ENCODE assay signal across 8 cellular contexts in the genomic region with DNA sequence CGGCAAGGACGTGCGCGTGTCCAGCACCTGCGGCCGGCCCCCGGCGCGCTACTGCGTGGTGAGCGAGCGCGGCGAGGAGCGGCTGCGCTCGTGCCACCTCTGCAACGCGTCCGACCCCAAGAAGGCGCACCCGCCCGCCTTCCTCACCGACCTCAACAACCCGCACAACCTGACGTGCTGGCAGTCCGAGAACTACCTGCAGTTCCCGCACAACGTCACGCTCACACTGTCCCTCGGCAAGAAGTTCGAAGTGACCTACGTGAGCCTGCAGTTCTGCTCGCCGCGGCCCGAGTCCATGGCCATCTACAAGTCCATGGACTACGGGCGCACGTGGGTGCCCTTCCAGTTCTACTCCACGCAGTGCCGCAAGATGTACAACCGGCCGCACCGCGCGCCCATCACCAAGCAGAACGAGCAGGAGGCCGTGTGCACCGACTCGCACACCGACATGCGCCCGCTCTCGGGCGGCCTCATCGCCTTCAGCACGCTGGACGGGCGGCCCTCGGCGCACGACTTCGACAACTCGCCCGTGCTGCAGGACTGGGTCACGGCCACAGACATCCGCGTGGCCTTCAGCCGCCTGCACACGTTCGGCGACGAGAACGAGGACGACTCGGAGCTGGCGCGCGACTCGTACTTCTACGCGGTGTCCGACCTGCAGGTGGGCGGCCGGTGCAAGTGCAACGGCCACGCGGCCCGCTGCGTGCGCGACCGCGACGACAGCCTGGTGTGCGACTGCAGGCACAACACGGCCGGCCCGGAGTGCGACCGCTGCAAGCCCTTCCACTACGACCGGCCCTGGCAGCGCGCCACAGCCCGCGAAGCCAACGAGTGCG. TPM values are rescaled to one million over a fixed set of nuclear protein-coding genes. Genes with fewer than 3 reads are reported as not detected.
DNase-seq lines count a peak whose midpoint lies in the region; ATAC-seq and TF ChIP-seq lines count a peak whose summit lies in the region.

No MANE protein-coding gene starts in this region.

- intact Hi-C loops in heart left ventricle (cut with DNase I), result no loop called here

- H3K27me3 ChIP-seq in heart left ventricle, result peaks cover 0 to 71% (median 29%) of the 10 kb centered on the region in 9 donors

- TF ChIP-seq CTCF in GM10248 (IDR thresholded peaks at IDR 0.05; ENCODE audit: control extremely low read depth, extremely low read depth, low read depth, missing control alignments) (no peak), heart left ventricle (IDR thresholded peaks at IDR 0.05) (peak in 1 of 12 donors; percentile 0)

- CTCF ChIA-PET in GM10248 (lab: Yijun Ruan, JAX), result interaction anchor here (1.6 kb wide), 1 partner anchor 20 kb away, joined by 4 read pairs; no protein-coding TSS in a partner anchor

- peak overlapping the region; percentile 49 to 88 (median 70) for H3K4me3 ChIP-seq in heart left ventricle

- H3K4me1 ChIP-seq in heart left ventricle, result peaks cover 0 to 37% (median 18%) of the 10 kb centered on the region in 12 donors

- peak overlapping the region in 5 of 12 donors; percentile 56 to 86 (median 84) for H3K27ac ChIP-seq in heart left ventricle

- ATAC-seq in heart left ventricle (peak in 1 of 4 donors; percentile 32), HG03469 (IDR thresholded peaks at IDR 0.05; ENCODE audit: unreplicated experiment) (no peak)

- DNase-seq in GM10248 (ENCODE audit: extremely low spot score) (peak; percentile 40), heart left ventricle (peak in 2 of 5 donors; percentile 23 to 32), retina (peak; percentile 76), HUDEP-2 (lab: John Stamatoyannopoulos, UW; ENCODE audit: unreplicated experiment in 76 of 76) (no peak), LoVo (ENCODE audit: low spot score) (no peak)
- DNase-seq in activated CD8-positive, alpha-beta memory T cell treated with anti-CD3 and anti-CD28 coated beads, Interleukin-2, amount 50 U/mL, for 48 hours, result peak; percentile 66
- DNase-seq in effector CD8-positive, alpha-beta T cell (lab: John Stamatoyannopoulos, UW), result no peak

- POLR2A ChIA-PET in GM10248 (lab: Yijun Ruan, JAX), result no interaction called here

- 3 to 14% (median 5%) methylated on average over 60 to 110 of the region's 110 CpGs for WGBS in heart left ventricle, 4 donors

- H3K36me3 ChIP-seq in heart left ventricle, result no peaks in the 10 kb centered on the region

- no peak for TF ChIP-seq POLR2A in heart left ventricle (IDR thresholded peaks at IDR 0.05)

- no peaks in the 10 kb centered on the region for H3K9me3 ChIP-seq in heart left ventricle

RNA-seq across cellular contexts. Expression of a gene that starts 1.5 kb away (rescaled TPM):
- total RNA-seq in heart left ventricle, result 10 to 100 TPM in 7 of 9 donors, 1 to 10 TPM in 2; 9.3 to 25.8 (median 19.2) TPM
- polyA plus RNA-seq in heart left ventricle, result 10 to 100 TPM in 1 of 2 donors, 1 to 10 TPM in 1; 9.6 to 16.6 TPM

RNA-seq across cellular contexts. Expression of a gene that starts 57.3 kb away (rescaled TPM):
- total RNA-seq in heart left ventricle, result 10 to 100 TPM in 1 of 9 donors, 1 to 10 TPM in 8; 1.5 to 21.6 (median 2.9) TPM
- polyA plus RNA-seq in heart left ventricle, result 1 to 10 TPM; 1.4 to 1.9 TPM

Comparison
In these comparisons a context has a peak if more than half of its experiments do, and no peak if none do; other contexts are left out.
1. DNase-seq: peak in GM10248 (single experiment), activated CD8-positive, alpha-beta memory T cell treated with anti-CD3 and anti-CD28 coated beads, Interleukin-2, amount 50 U/mL, for 48 hours (single experiment) and retina (single experiment); none in HUDEP-2 (0 of 76), LoVo (single experiment) and effector CD8-positive, alpha-beta T cell (single experiment).